In the genomic region with DNA sequence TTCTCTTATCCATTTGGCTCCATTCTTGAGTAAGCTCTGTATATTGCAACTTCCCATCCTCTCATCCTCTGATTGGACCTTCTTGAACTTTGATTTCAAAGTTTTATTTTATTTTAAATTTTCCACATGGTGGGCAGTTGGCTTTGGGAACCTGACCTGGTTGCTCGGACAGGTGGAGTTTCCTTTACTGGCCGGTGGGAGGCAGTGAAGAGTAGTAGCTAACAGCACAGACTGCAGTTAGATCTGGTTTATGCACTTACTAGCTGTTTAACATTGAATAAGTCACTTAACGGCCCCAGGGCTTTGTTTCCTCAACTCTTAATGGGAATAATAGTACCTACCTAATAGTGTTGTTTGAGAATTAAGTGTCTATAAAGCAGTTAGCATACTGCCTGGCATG, we compare ENCODE assay signal across 1 cellular context.
TF ChIP-seq lines count a peak whose summit lies in the region.

No MANE protein-coding gene starts in this region.

TF ChIP-seq in GM23338, 12 proteins besides CTCF, POLR2A, EP300 and RAD21 (continued from another document):
- TF ChIP-seq, protein P1, sequence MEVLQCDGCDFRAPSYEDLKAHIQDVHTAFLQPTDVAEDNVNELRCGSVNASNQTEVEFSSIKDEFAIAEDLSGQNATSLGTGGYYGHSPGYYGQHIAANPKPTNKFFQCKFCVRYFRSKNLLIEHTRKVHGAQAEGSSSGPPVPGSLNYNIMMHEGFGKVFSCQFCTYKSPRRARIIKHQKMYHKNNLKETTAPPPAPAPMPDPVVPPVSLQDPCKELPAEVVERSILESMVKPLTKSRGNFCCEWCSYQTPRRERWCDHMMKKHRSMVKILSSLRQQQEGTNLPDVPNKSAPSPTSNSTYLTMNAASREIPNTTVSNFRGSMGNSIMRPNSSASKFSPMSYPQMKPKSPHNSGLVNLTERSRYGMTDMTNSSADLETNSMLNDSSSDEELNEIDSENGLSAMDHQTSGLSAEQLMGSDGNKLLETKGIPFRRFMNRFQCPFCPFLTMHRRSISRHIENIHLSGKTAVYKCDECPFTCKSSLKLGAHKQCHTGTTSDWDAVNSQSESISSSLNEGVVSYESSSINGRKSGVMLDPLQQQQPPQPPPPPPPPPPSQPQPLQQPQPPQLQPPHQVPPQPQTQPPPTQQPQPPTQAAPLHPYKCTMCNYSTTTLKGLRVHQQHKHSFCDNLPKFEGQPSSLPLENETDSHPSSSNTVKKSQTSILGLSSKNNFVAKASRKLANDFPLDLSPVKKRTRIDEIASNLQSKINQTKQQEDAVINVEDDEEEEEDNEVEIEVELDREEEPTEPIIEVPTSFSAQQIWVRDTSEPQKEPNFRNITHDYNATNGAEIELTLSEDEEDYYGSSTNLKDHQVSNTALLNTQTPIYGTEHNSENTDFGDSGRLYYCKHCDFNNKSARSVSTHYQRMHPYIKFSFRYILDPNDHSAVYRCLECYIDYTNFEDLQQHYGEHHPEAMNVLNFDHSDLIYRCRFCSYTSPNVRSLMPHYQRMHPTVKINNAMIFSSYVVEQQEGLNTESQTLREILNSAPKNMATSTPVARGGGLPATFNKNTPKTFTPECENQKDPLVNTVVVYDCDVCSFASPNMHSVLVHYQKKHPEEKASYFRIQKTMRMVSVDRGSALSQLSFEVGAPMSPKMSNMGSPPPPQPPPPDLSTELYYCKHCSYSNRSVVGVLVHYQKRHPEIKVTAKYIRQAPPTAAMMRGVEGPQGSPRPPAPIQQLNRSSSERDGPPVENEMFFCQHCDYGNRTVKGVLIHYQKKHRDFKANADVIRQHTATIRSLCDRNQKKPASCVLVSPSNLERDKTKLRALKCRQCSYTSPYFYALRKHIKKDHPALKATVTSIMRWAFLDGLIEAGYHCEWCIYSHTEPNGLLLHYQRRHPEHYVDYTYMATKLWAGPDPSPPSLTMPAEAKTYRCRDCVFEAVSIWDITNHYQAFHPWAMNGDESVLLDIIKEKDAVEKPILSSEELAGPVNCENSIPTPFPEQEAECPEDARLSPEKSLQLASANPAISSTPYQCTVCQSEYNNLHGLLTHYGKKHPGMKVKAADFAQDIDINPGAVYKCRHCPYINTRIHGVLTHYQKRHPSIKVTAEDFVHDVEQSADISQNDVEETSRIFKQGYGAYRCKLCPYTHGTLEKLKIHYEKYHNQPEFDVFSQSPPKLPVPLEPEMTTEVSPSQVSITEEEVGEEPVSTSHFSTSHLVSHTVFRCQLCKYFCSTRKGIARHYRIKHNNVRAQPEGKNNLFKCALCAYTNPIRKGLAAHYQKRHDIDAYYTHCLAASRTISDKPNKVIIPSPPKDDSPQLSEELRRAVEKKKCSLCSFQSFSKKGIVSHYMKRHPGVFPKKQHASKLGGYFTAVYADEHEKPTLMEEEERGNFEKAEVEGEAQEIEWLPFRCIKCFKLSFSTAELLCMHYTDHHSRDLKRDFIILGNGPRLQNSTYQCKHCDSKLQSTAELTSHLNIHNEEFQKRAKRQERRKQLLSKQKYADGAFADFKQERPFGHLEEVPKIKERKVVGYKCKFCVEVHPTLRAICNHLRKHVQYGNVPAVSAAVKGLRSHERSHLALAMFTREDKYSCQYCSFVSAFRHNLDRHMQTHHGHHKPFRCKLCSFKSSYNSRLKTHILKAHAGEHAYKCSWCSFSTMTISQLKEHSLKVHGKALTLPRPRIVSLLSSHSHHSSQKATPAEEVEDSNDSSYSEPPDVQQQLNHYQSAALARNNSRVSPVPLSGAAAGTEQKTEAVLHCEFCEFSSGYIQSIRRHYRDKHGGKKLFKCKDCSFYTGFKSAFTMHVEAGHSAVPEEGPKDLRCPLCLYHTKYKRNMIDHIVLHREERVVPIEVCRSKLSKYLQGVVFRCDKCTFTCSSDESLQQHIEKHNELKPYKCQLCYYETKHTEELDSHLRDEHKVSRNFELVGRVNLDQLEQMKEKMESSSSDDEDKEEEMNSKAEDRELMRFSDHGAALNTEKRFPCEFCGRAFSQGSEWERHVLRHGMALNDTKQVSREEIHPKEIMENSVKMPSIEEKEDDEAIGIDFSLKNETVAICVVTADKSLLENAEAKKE (CRISPR knock-in tag; IDR thresholded peaks at IDR 0.05), result no peak
- TF ChIP-seq ZNF114 (CRISPR knock-in tag; IDR thresholded peaks at IDR 0.05) (no peak), EZH2 (IDR thresholded peaks at IDR 0.05; ENCODE audit: low read depth, unreplicated experiment) (no peak), STAT1 (IDR thresholded peaks at IDR 0.05; ENCODE audit: unreplicated experiment) (no peak), NANOG (IDR thresholded peaks at IDR 0.05; ENCODE audit: borderline replicate concordance) (no peak)
